ENCODE assay signal across 32 cellular contexts in the genomic region with DNA sequence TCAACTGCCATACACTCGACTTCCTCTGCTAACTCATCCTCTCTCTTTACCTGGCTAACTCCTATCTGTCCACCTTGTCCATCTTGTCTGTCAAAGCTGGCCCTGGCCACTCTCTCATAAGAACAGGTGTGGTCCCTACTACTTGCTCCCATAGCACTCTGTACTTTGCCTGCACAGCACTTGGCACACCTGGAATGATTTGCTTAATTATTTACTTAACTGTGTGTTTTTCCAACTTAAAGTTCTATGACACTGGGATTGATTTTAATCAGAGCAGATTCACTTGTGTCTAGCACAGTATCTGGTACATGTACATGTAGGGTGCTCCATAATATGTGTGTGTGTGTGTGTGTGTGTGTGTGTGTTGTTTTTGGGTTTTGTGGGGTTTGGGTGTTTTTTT.
"Had no signal": no experiment of that assay in that cellular context is flagged by ENCODE, and none has a peak within 500 bp of the region (broad histone marks: within the 10 kb centered on the region; RNA-seq: fewer than 3 reads in every experiment).

No MANE protein-coding gene starts in this region.

- H3K36me3 Mint-ChIP-seq: activated naive CD8-positive, alpha-beta T cell had no signal

- H3K4me3 Mint-ChIP-seq: activated CD4-positive, alpha-beta memory T cell treated with anti-CD3 and anti-CD28 coated beads, Interleukin-2, amount 10 ng/mL, durations not matched to agents 7 days and 5 days; activated CD4-positive, alpha-beta T cell treated with anti-CD3 and anti-CD28 coated beads, Interleukin-2, amount 10 ng/mL, durations not matched to agents 7 days and 5 days; activated naive CD8-positive, alpha-beta T cell; activated T-cell treated with anti-CD3 and anti-CD28 coated beads, Interleukin-2, amount 50 U/mL, for 24 hours; activated T-helper 17 cell treated with anti-CD3 and anti-CD28 coated beads, Interleukin-2, amount 50 U/mL, for 72 hours; T-helper 17 cell; T-helper 2 cell treated with Interferon-gamma antibody and Interleukin-4, amounts not matched to agents 5 μg/mL and 100 μg/mL, for 36 hours had no signal

- H3K27me3 Mint-ChIP-seq: activated T-helper 17 cell treated with anti-CD3 and anti-CD28 coated beads, Interleukin-2, amount 50 U/mL, for 72 hours had no signal

- H3K9me3 ChIP-seq: breast epithelium, colonic mucosa, esophagus squamous epithelium, gastroesophageal sphincter had no signal

- H3K4me3 ChIP-seq: breast epithelium, cardiac muscle cell, colonic mucosa, esophagus squamous epithelium, gastroesophageal sphincter had no signal

- H3K4me1 Mint-ChIP-seq: activated T-helper 17 cell treated with anti-CD3 and anti-CD28 coated beads, Interleukin-2, amount 50 U/mL, for 72 hours had no signal

- H3K4me1 ChIP-seq: breast epithelium, colonic mucosa had no signal

- ATAC-seq: activated T-helper 17 cell treated with anti-CD3 and anti-CD28 coated beads, Interleukin-2, amount 50 U/mL, for 72 hours; gastroesophageal sphincter; T-helper 17 cell had no signal

- H3K9me3 Mint-ChIP-seq: activated CD4-positive, alpha-beta memory T cell treated with anti-CD3 and anti-CD28 coated beads, Interleukin-2, amount 10 ng/mL, durations not matched to agents 7 days and 5 days; activated CD4-positive, alpha-beta T cell treated with anti-CD3 and anti-CD28 coated beads, Interleukin-2, amount 10 ng/mL, durations not matched to agents 7 days and 5 days; activated T-cell treated with anti-CD3 and anti-CD28 coated beads, Interleukin-2, amount 50 U/mL, for 24 hours; activated T-helper 17 cell treated with anti-CD3 and anti-CD28 coated beads, Interleukin-2, amount 50 U/mL, for 72 hours; T-helper 2 cell treated with Interferon-gamma antibody and Interleukin-4, amounts not matched to agents 5 μg/mL and 100 μg/mL, for 36 hours had no signal

- H3K27ac ChIP-seq: breast epithelium, cardiac muscle cell, colonic mucosa, epithelial cell of prostate, esophagus squamous epithelium, gastroesophageal sphincter had no signal

- FAIRE-seq: astrocyte, endometrium, endothelial cell of umbilical vein had no signal

- H3K36me3 ChIP-seq: breast epithelium, cardiac muscle cell, colonic mucosa, esophagus squamous epithelium, gastroesophageal sphincter had no signal

- DNase-seq: activated CD4-positive, alpha-beta memory T cell treated with anti-CD3 and anti-CD28 coated beads, Interleukin-2, amount 10 ng/mL, durations not matched to agents 7 days and 5 days; activated CD4-positive, alpha-beta T cell treated with anti-CD3 and anti-CD28 coated beads for 1 hour; activated CD4-positive, alpha-beta T cell treated with anti-CD3 and anti-CD28 coated beads for 4 hours; activated CD4-positive, alpha-beta T cell treated with anti-CD3 and anti-CD28 coated beads, Interleukin-2, amount 10 ng/mL, durations not matched to agents 7 days and 5 days; activated CD4-positive, alpha-beta T cell treated with anti-CD3 and anti-CD28 coated beads, Interleukin-2, amount 50 U/mL, for 4 hours; activated CD8-positive, alpha-beta memory T cell treated with anti-CD3 and anti-CD28 coated beads, Interleukin-2, amount 50 U/mL, for 48 hours; activated effector memory CD4-positive, alpha-beta T cell treated with Interleukin-2 at 50 U/mL for 16 hours; activated gamma-delta T cell treated with Interleukin-2 at 50 U/mL for 16 hours; activated naive CD4-positive, alpha-beta T cell treated with anti-CD3 and anti-CD28 coated beads, Interleukin-2, amount 50 U/mL, for 16 hours; activated naive CD4-positive, alpha-beta T cell treated with Interleukin-2 at 50 U/mL for 16 hours; activated T-cell treated with anti-CD3 and anti-CD28 coated beads for 4 hours; activated T-cell treated with anti-CD3 and anti-CD28 coated beads, Interleukin-2, amount 50 U/mL, for 24 hours; amniotic stem cell; anterior cingulate cortex; central memory CD4-positive, alpha-beta T cell; cerebellar nuclear complex; colonic mucosa; effector CD8-positive, alpha-beta T cell; esophagus squamous epithelium; foreskin melanocyte; T-helper 1 cell; T-helper 17 cell had no signal

- H3K27ac Mint-ChIP-seq: activated CD4-positive, alpha-beta memory T cell treated with anti-CD3 and anti-CD28 coated beads, Interleukin-2, amount 10 ng/mL, durations not matched to agents 7 days and 5 days; activated CD4-positive, alpha-beta T cell treated with anti-CD3 and anti-CD28 coated beads, Interleukin-2, amount 10 ng/mL, durations not matched to agents 7 days and 5 days; activated naive CD8-positive, alpha-beta T cell; activated T-cell treated with anti-CD3 and anti-CD28 coated beads, Interleukin-2, amount 50 U/mL, for 24 hours; activated T-helper 17 cell treated with anti-CD3 and anti-CD28 coated beads, Interleukin-2, amount 50 U/mL, for 72 hours; T-helper 17 cell; T-helper 2 cell treated with Interferon-gamma antibody and Interleukin-4, amounts not matched to agents 5 μg/mL and 100 μg/mL, for 36 hours had no signal

- H3K27me3 ChIP-seq: breast epithelium, colonic mucosa, gastroesophageal sphincter had no signal
